ENCODE assay signal across 17 cellular contexts in genomic region chr3:86993704-86994103, GRCh38. TPM values are rescaled to one million over a fixed set of nuclear protein-coding genes. Genes with fewer than 3 reads are reported as not detected.
DNase-seq lines count a peak whose midpoint lies in the region; ATAC-seq, FAIRE-seq and TF ChIP-seq lines count a peak whose summit lies in the region.
"Had no signal": no experiment of that assay in that cellular context is flagged by ENCODE, and none has a peak within 500 bp of the region (broad histone marks: within the 10 kb centered on the region; RNA-seq: fewer than 3 reads in every experiment).

No MANE protein-coding gene starts in this region.

- H3K4me1 Mint-ChIP-seq in Calu3 (ENCODE audit: low read depth, unreplicated experiment), result peaks cover 42% of the 10 kb centered on the region

- H3K27me3 ChIP-seq in endothelial cell of umbilical vein (ENCODE audit: control insufficient read depth in 2 of 2, insufficient read depth in 2 of 2, low read length in 2 of 2) (peaks cover 0 to 3% of the 10 kb centered on the region in 2 experiments), parathyroid adenoma (ENCODE audit: control insufficient read depth, insufficient read depth, low read length) (peaks cover 7% of the 10 kb centered on the region), left lung (peaks cover 0 to 39% of the 10 kb centered on the region in 2 donors)

- no peak for ATAC-seq in left lung
- ATAC-seq: activated CD4-positive, CD25-positive, alpha-beta regulatory T cell treated with anti-CD3 and anti-CD28 coated beads, Interleukin-2, amount 50 U/mL, for 24 hours had no signal

- no peak for TF ChIP-seq POLR2A in endothelial cell of umbilical vein (IDR thresholded peaks at IDR 0.05; ENCODE audit: low read depth, low read length)

- POLR2A ChIA-PET in endothelial cell of umbilical vein (lab: Charles Lee), result no interaction called here

- CTCF ChIA-PET in Calu3 (lab: Charles Lee), result no interaction called here
- CTCF ChIA-PET in endothelial cell of umbilical vein (lab: Charles Lee), result no interaction called here

- BruUV-seq in Calu3 (replicated peaks; lab: Mats Ljungman, UMichigan) (no TSS peak), endothelial cell of umbilical vein (replicated peaks; lab: Mats Ljungman, UMichigan) (no TSS peak)

- DNase-seq in Calu3 (peak; percentile 37), LoVo (ENCODE audit: low spot score) (peak; percentile 54), endothelial cell of umbilical vein (ENCODE audit: low read depth, low spot score) (peak; percentile 13), left lung (no peak), UCSD-AML1 (lab: John Stamatoyannopoulos, UW; ENCODE audit: unreplicated experiment) (no peak), NCI-H2227 treated with DMSO at 0.1 percent for 48 hours (lab: John Stamatoyannopoulos, UW) (no peak)
- DNase-seq in stimulated activated CD8-positive, alpha-beta memory T cell treated with anti-CD3 and anti-CD28 coated beads, Interleukin-4, amount 100 ng/mL, for 48 hours, result no peak
- DNase-seq: C1 segment of cervical spinal cord, cerebellar nuclear complex, DND-41, esophagus squamous epithelium, Kasumi-1, upper lobe of left lung had no signal

- dilution Hi-C loops in endothelial cell of umbilical vein (cut with MboI; ENCODE audit: extremely low pct_ligation_motif_present, low sequenced_read_pairs), result no loop called here

- peak overlapping the region; percentile 95 for H3K27ac Mint-ChIP-seq in Calu3 (ENCODE audit: unreplicated experiment)
- H3K27ac Mint-ChIP-seq: activated naive CD8-positive, alpha-beta T cell; mesothelial cell of epicardium had no signal

- peak; percentile 33 for FAIRE-seq in endothelial cell of umbilical vein (lab: Jason Lieb, UNC)

- H3K4me2 ChIP-seq in endothelial cell of umbilical vein (ENCODE audit: insufficient read depth, low read length) (peak overlapping the region; percentile 8), parathyroid adenoma (ENCODE audit: low read length) (no peak overlapping the region)

- H3K4me3 ChIP-seq in endothelial cell of umbilical vein (replicated peaks in 1 of 3; ENCODE audit: insufficient read depth in 1 of 3, low read depth in 1 of 3, low read length in 3 of 3) (peak overlapping the region in 1 of 3 experiments; percentile 3), parathyroid adenoma (ENCODE audit: low read depth, low read length) (no peak overlapping the region), left lung (no peak overlapping the region)
- H3K4me3 ChIP-seq: esophagus squamous epithelium, upper lobe of left lung had no signal

- no peaks in the 10 kb centered on the region for H4K20me1 ChIP-seq in endothelial cell of umbilical vein (replicated peaks; ENCODE audit: control insufficient read depth, extremely low read depth, insufficient read depth, low read length)

- H3K27me3 Mint-ChIP-seq in Calu3 (ENCODE audit: unreplicated experiment), result no peaks in the 10 kb centered on the region

- H3K27ac ChIP-seq in endothelial cell of umbilical vein (ENCODE audit: insufficient read depth, low read depth, low read length) (peak overlapping the region; percentile 13), parathyroid adenoma (no peak overlapping the region), left lung (no peak overlapping the region)
- H3K27ac ChIP-seq: upper lobe of left lung had no signal

- no peak overlapping the region for H3K9ac ChIP-seq in endothelial cell of umbilical vein (replicated peaks; ENCODE audit: extremely low read depth, insufficient read depth, low read length)
- no peak overlapping the region for H3K9ac ChIP-seq in parathyroid adenoma

- peak overlapping the region; percentile 40 for H2AFZ ChIP-seq in endothelial cell of umbilical vein (ENCODE audit: low read depth, low read length)
- peak overlapping the region; percentile 3 for H2AFZ ChIP-seq in parathyroid adenoma

- H3K79me2 ChIP-seq in endothelial cell of umbilical vein (ENCODE audit: control insufficient read depth, insufficient read depth, low read length) (peaks cover 10% of the 10 kb centered on the region), parathyroid adenoma (no peaks in the 10 kb centered on the region)

- H3K9me3 Mint-ChIP-seq in Calu3 (ENCODE audit: low read depth, unreplicated experiment), result no peaks in the 10 kb centered on the region
- H3K9me3 Mint-ChIP-seq: mesothelial cell of epicardium had no signal

- no peak for TF ChIP-seq CTCF in Calu3 (IDR thresholded peaks at IDR 0.05; ENCODE audit: unreplicated experiment)
- no peak for TF ChIP-seq CTCF in endothelial cell of umbilical vein (IDR thresholded peaks at IDR 0.05; ENCODE audit: extremely low read depth in 1 of 2, insufficient read depth in 1 of 2, low read depth in 1 of 2, low read length in 2 of 2)
- TF ChIP-seq CTCF in parathyroid adenoma (IDR thresholded peaks at IDR 0.05), result no peak
- TF ChIP-seq CTCF in left lung (IDR thresholded peaks at IDR 0.05), result no peak

- H3K4me3 Mint-ChIP-seq in Calu3 (ENCODE audit: low read depth, unreplicated experiment), result peak overlapping the region; percentile 60
- H3K4me3 Mint-ChIP-seq: activated naive CD8-positive, alpha-beta T cell; mesothelial cell of epicardium had no signal

- peaks cover 33% of the 10 kb centered on the region for H3K36me3 Mint-ChIP-seq in Calu3 (ENCODE audit: insufficient read depth, unreplicated experiment)
- H3K36me3 Mint-ChIP-seq: activated naive CD8-positive, alpha-beta T cell; mesothelial cell of epicardium had no signal

- intact Hi-C loops in Calu3 (cut with micrococcal nuclease; ENCODE audit: unreplicated experiment) (loop anchor here (5.0 kb wide), 2 partner anchors 89 to 206 kb away; no protein-coding TSS in a partner anchor), endothelial cell of umbilical vein (cut with micrococcal nuclease) (no loop called here), left lung (cut with DNase I) (no loop called here)

- H3K36me3 ChIP-seq in endothelial cell of umbilical vein (ENCODE audit: control insufficient read depth in 2 of 2, extremely low read depth in 1 of 2, insufficient read depth in 2 of 2, low read length in 2 of 2), result no peaks in the 10 kb centered on the region
- H3K36me3 ChIP-seq in parathyroid adenoma (ENCODE audit: control insufficient read depth, insufficient read depth, low read length), result no peaks in the 10 kb centered on the region
- no peaks in the 10 kb centered on the region for H3K36me3 ChIP-seq in left lung
- H3K36me3 ChIP-seq: esophagus squamous epithelium, upper lobe of left lung had no signal

- H3K4me1 ChIP-seq in endothelial cell of umbilical vein (ENCODE audit: control insufficient read depth, extremely low read depth, insufficient read depth, low read length), result peaks cover 31% of the 10 kb centered on the region
- no peaks in the 10 kb centered on the region for H3K4me1 ChIP-seq in parathyroid adenoma
- no peaks in the 10 kb centered on the region for H3K4me1 ChIP-seq in left lung

- H3K9me3 ChIP-seq in endothelial cell of umbilical vein (replicated peaks; ENCODE audit: control insufficient read depth, insufficient read depth, low read length) (no peaks in the 10 kb centered on the region), parathyroid adenoma (ENCODE audit: control insufficient read depth, low read length) (no peaks in the 10 kb centered on the region), left lung (no peaks in the 10 kb centered on the region)
- H3K9me3 ChIP-seq: esophagus squamous epithelium, upper lobe of left lung had no signal

- no peaks in the 10 kb centered on the region for H3K9me1 ChIP-seq in endothelial cell of umbilical vein (replicated peaks; ENCODE audit: control insufficient read depth, extremely low read depth, insufficient read depth, low read length)

TF ChIP-seq in endothelial cell of umbilical vein, 7 proteins besides CTCF, POLR2A, EP300 and RAD21:
- TF ChIP-seq FOS (IDR thresholded peaks at IDR 0.05; ENCODE audit: borderline replicate concordance, insufficient read depth, low read length), result no peak
- TF ChIP-seq MAX (IDR thresholded peaks at IDR 0.05; ENCODE audit: insufficient read depth, insufficient read length), result no peak
- no peak for TF ChIP-seq JUN (IDR thresholded peaks at IDR 0.05; ENCODE audit: borderline replicate concordance, insufficient read depth, insufficient read length, low read depth)
- no peak for TF ChIP-seq POLR2AphosphoS5 (IDR thresholded peaks at IDR 0.05; ENCODE audit: insufficient read depth, low read depth, low read length)
- TF ChIP-seq MYC (IDR thresholded peaks at IDR 0.05; ENCODE audit: low read depth, low read length), result no peak
- no peak for TF ChIP-seq EZH2 (IDR thresholded peaks at IDR 0.05; ENCODE audit: borderline replicate concordance, low read depth, low read length, severe bottlenecking)
- no peak for TF ChIP-seq GATA2 (IDR thresholded peaks at IDR 0.05; ENCODE audit: insufficient read depth, insufficient read length, low read depth, low read length)

RNA-seq across cellular contexts. Expression of gene VGLL3, which starts 2.8 kb away (rescaled TPM):
- total RNA-seq in Calu3 (2022) (40.0 and 48.2 TPM in 2 replicates), endothelial cell of umbilical vein (4.2 and 6.0 TPM in 2 replicates), left lung (10 to 100 TPM; 33.1 to 55.3 TPM)
- 12.0 and 12.5 TPM in 2 replicates for polyA plus RNA-seq in endothelial cell of umbilical vein
- 2.4 and 2.9 TPM in 2 replicates for polyA plus RNA-seq in endothelial cell of umbilical vein (2011; cell fraction: cytosol; rRNA removed)
- 5.0 and 5.3 TPM in 2 replicates for polyA plus RNA-seq in endothelial cell of umbilical vein (2011; cell fraction: nucleus; rRNA removed)
- polyA plus RNA-seq in endothelial cell of umbilical vein (2012), result 5.8 and 10.1 TPM in 2 replicates
- polyA minus RNA-seq in endothelial cell of umbilical vein, result 15.3 and 20.0 TPM in 2 replicates
- polyA minus RNA-seq in endothelial cell of umbilical vein (2011; cell fraction: cytosol; rRNA and poly(A)+ RNA removed), result 30.7 TPM
- 14.8 and 15.4 TPM in 2 replicates for polyA minus RNA-seq in endothelial cell of umbilical vein (2011; cell fraction: nucleus; rRNA and poly(A)+ RNA removed)

Comparison
In these comparisons a context has a peak if more than half of its experiments do, and no peak if none do; other contexts are left out.
1. DNase-seq: peak in Calu3 (single experiment), LoVo (single experiment) and endothelial cell of umbilical vein (single experiment); none in stimulated activated CD8-positive, alpha-beta memory T cell treated with anti-CD3 and anti-CD28 coated beads, Interleukin-4, amount 100 ng/mL, for 48 hours (single experiment), left lung (0 of 2), UCSD-AML1 (single experiment) and NCI-H2227 treated with DMSO at 0.1 percent for 48 hours (single experiment).